In the genomic region with DNA sequence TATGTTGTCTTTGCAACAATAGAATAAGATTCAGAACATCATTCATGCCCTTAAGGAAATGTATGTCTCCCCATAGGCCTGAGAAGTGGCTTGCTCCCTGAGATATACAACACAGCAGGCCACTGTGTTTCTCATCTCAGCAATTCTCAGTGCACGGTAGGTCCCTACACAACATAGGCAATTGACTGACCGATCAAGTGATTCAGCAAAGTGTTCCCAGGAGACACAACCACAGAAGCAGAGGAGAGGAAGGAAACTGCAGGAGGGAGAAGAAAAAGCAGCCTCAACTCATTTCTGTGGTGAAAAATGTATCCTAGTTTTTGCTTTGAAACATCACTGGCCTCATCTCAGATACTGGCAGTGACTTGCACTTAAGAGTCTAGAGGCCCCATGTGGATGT, we compare ENCODE assay signal across 21 cellular contexts.
A peak's percentile ranks its signal among the peaks of the same experiment; 100 is the strongest.
DNase-seq lines count a peak whose midpoint lies in the region; FAIRE-seq and TF ChIP-seq lines count a peak whose summit lies in the region.
"Had no signal": no experiment of that assay in that cellular context is flagged by ENCODE, and none has a peak within 500 bp of the region (broad histone marks: within the 10 kb centered on the region; RNA-seq: fewer than 3 reads in every experiment).

No MANE protein-coding gene starts in this region.

- no peak for FAIRE-seq in GM12891 (lab: Jason Lieb, UNC)
- FAIRE-seq: A549, D721Med, GM12878, GM18507 had no signal

- TF ChIP-seq POLR2A in GM12891 (IDR thresholded peaks at IDR 0.05; ENCODE audit: low read depth, low read length): no peak

- H3K4me1 ChIP-seq in BLaER1: peaks cover 33% of the 10 kb centered on the region
- no peaks in the 10 kb centered on the region for H3K4me1 ChIP-seq in BE2C
- H3K4me1 ChIP-seq: A549 had no signal

- no peaks in the 10 kb centered on the region for H4K20me1 ChIP-seq in BLaER1

- peak overlapping the region; percentile 65 for H3K4me2 ChIP-seq in BLaER1
- H3K4me2 ChIP-seq: A549, GM23338 had no signal

- DNase-seq in COLO829 (ENCODE audit: low spot score) (peak; percentile 6), SK-MEL-5 (ENCODE audit: low read depth, low spot score) (peak; percentile 71), retina (peak; percentile 28), HK-2 (ENCODE audit: unreplicated experiment) (no peak), GM12891 (ENCODE audit: insufficient read length, low spot score) (no peak), BE2C (no peak)
- DNase-seq: 8988T; C1 segment of cervical spinal cord; CD4-positive, CD25-positive, alpha-beta regulatory T cell; CD8-positive, alpha-beta T cell; DMS 273 treated with DMSO at 0.1 percent for 48 hours; DMS79; EL; GDM1; H9 had no signal

- H3K27me3 ChIP-seq in BLaER1: no peaks in the 10 kb centered on the region
- no peaks in the 10 kb centered on the region for H3K27me3 ChIP-seq in BE2C

- no peaks in the 10 kb centered on the region for H3K36me3 ChIP-seq in BLaER1
- no peaks in the 10 kb centered on the region for H3K36me3 ChIP-seq in BE2C

- no peak overlapping the region; the same call in 1 of the 2 replicates for H3K9ac ChIP-seq in BLaER1

- H3K9me3 ChIP-seq in BLaER1 (peaks cover 8% of the 10 kb centered on the region), BE2C (no peaks in the 10 kb centered on the region)
- H3K9me3 ChIP-seq: A549 had no signal

- TF ChIP-seq CTCF in BE2C (IDR thresholded peaks at IDR 0.05; ENCODE audit: low read depth, low read length): no peak

- peak overlapping the region; percentile 38; the same call in 1 of the 2 replicates for H3K27ac ChIP-seq in BLaER1
- H3K27ac ChIP-seq: A549 had no signal

- in situ Hi-C loops in SK-MEL-5 (cut with HindIII; ENCODE audit: low pct_unique_long_range_greater_than_20kb, low sequenced_read_pairs): no loop called here

- H3K4me3 ChIP-seq in BLaER1 (no peak overlapping the region), BE2C (ENCODE audit: low read depth, low read length) (no peak overlapping the region)
- H3K4me3 ChIP-seq: A549, GM12878, GM23338 had no signal

TF ChIP-seq in GM12891, 5 proteins besides CTCF, POLR2A, EP300 and RAD21:
- TF ChIP-seq POLR2AphosphoS5 (IDR thresholded peaks at IDR 0.05; ENCODE audit: low read depth, low read length): no peak
- TF ChIP-seq TAF1 (IDR thresholded peaks at IDR 0.05; ENCODE audit: low read depth, low read length): no peak
- no peak for TF ChIP-seq PAX5 (IDR thresholded peaks at IDR 0.05; ENCODE audit: insufficient read depth, low read length, severe bottlenecking)
- no peak for TF ChIP-seq POU2F2 (IDR thresholded peaks at IDR 0.05; ENCODE audit: low read depth, low read length)
- no peak for TF ChIP-seq SPI1 (IDR thresholded peaks at IDR 0.05; ENCODE audit: low read depth, low read length)

Comparison
In these comparisons a context has a peak if more than half of its experiments do, and no peak if none do; other contexts are left out.
1. DNase-seq: peak in COLO829 (single experiment), SK-MEL-5 (single experiment) and retina (single experiment); none in HK-2 (single experiment), GM12891 (single experiment) and BE2C (single experiment).